9 cellular contexts compared by ENCODE assay signal in genomic region chr9:109320338-109320733, GRCh38. TPM values are rescaled to one million over a fixed set of nuclear protein-coding genes. Genes with fewer than 3 reads are reported as not detected.
A peak's percentile ranks its signal among the peaks of the same experiment; 100 is the strongest.
DNase-seq lines count a peak whose midpoint lies in the region; ATAC-seq and TF ChIP-seq lines count a peak whose summit lies in the region.
"Had no signal": no experiment of that assay in that cellular context is flagged by ENCODE, and none has a peak within 500 bp of the region (broad histone marks: within the 10 kb centered on the region; RNA-seq: fewer than 3 reads in every experiment).

No MANE protein-coding gene starts in this region.

- H3K9me3 Mint-ChIP-seq in nephron progenitor cell = no peaks in the 10 kb centered on the region
- H3K9me3 Mint-ChIP-seq in activated T-helper 1 cell treated with anti-CD3 and anti-CD28 coated beads, Interleukin-12 subunit alpha, Interleukin-12 subunit beta, Interleukin-2, Interleukin-4 antibody, amounts not matched to agents 30 ng/mL and 10 ng/mL and 1 ng/mL, durations not matched to agents 14 hours and 24 hours and 36 hours = no peaks in the 10 kb centered on the region

- no peak overlapping the region for H3K4me3 Mint-ChIP-seq in nephron progenitor cell
- H3K4me3 Mint-ChIP-seq in activated T-helper 1 cell treated with anti-CD3 and anti-CD28 coated beads, Interleukin-12 subunit alpha, Interleukin-12 subunit beta, Interleukin-2, Interleukin-4 antibody, amounts not matched to agents 30 ng/mL and 10 ng/mL and 1 ng/mL, durations not matched to agents 14 hours and 24 hours and 36 hours = no peak overlapping the region

- ATAC-seq in GM18858 (IDR thresholded peaks at IDR 0.05; ENCODE audit: unreplicated experiment) (peak; percentile 23), HG02884 (IDR thresholded peaks at IDR 0.05; ENCODE audit: unreplicated experiment) (peak; percentile 22)

- H3K27me3 Mint-ChIP-seq in nephron progenitor cell (ENCODE audit: low read depth, poor library complexity) = peaks cover 59% of the 10 kb centered on the region
- H3K27me3 Mint-ChIP-seq in activated T-helper 1 cell treated with anti-CD3 and anti-CD28 coated beads, Interleukin-12 subunit alpha, Interleukin-12 subunit beta, Interleukin-2, Interleukin-4 antibody, amounts not matched to agents 30 ng/mL and 10 ng/mL and 1 ng/mL, durations not matched to agents 14 hours and 24 hours and 36 hours (ENCODE audit: insufficient read depth) = peaks cover 72% of the 10 kb centered on the region

- peaks cover 10% of the 10 kb centered on the region for H3K27me3 ChIP-seq in colonic mucosa
- H3K27me3 ChIP-seq: thyroid gland had no signal

- H3K4me1 Mint-ChIP-seq in nephron progenitor cell = peaks cover 33% of the 10 kb centered on the region
- peaks cover 23% of the 10 kb centered on the region for H3K4me1 Mint-ChIP-seq in activated T-helper 1 cell treated with anti-CD3 and anti-CD28 coated beads, Interleukin-12 subunit alpha, Interleukin-12 subunit beta, Interleukin-2, Interleukin-4 antibody, amounts not matched to agents 30 ng/mL and 10 ng/mL and 1 ng/mL, durations not matched to agents 14 hours and 24 hours and 36 hours (ENCODE audit: low read depth)

- peaks cover 7% of the 10 kb centered on the region for H3K4me1 ChIP-seq in colonic mucosa

- H3K36me3 Mint-ChIP-seq in nephron progenitor cell (ENCODE audit: low read depth) = no peaks in the 10 kb centered on the region
- H3K36me3 Mint-ChIP-seq in activated T-helper 1 cell treated with anti-CD3 and anti-CD28 coated beads, Interleukin-12 subunit alpha, Interleukin-12 subunit beta, Interleukin-2, Interleukin-4 antibody, amounts not matched to agents 30 ng/mL and 10 ng/mL and 1 ng/mL, durations not matched to agents 14 hours and 24 hours and 36 hours (ENCODE audit: low read depth) = no peaks in the 10 kb centered on the region

- CTCF ChIA-PET in AG04449 (lab: Yijun Ruan, JAX) = interaction anchor here (1.4 kb wide), 1 partner anchor 431 kb away, joined by 5 read pairs; no protein-coding TSS in a partner anchor

- TF ChIP-seq CTCF in AG04449 (IDR thresholded peaks at IDR 0.05; ENCODE audit: insufficient read depth, low read length, missing control alignments) = no peak
- no peak for TF ChIP-seq CTCF in VCaP (conservative IDR thresholded peaks at IDR 0.05)
- no peak for TF ChIP-seq CTCF in nephron progenitor cell (IDR thresholded peaks at IDR 0.05)
- no peak for TF ChIP-seq CTCF in colonic mucosa (IDR thresholded peaks at IDR 0.05)

- no peak for DNase-seq in AG04449 (ENCODE audit: low read depth, low spot score)
- DNase-seq in nephron progenitor cell = peak; percentile 43
- no peak for DNase-seq in activated T-helper 1 cell treated with anti-CD3 and anti-CD28 coated beads, Interleukin-12 subunit alpha, Interleukin-12 subunit beta, Interleukin-2, Interleukin-4 antibody, amounts not matched to agents 30 ng/mL and 10 ng/mL and 1 ng/mL, durations not matched to agents 14 hours and 24 hours and 36 hours (ENCODE audit: low spot score)
- no peak for DNase-seq in colonic mucosa
- no peak for DNase-seq in pons (ENCODE audit: low spot score)

- POLR2A ChIA-PET in AG04449 (lab: Yijun Ruan, JAX) = no interaction called here

- peak overlapping the region; percentile 97 for H3K27ac ChIP-seq in VCaP
- H3K27ac ChIP-seq in colonic mucosa = no peak overlapping the region

- no peaks in the 10 kb centered on the region for H3K9me3 ChIP-seq in colonic mucosa
- H3K9me3 ChIP-seq: thyroid gland had no signal

- intact Hi-C loops in activated T-helper 1 cell treated with anti-CD3 and anti-CD28 coated beads, Interleukin-12 subunit alpha, Interleukin-12 subunit beta, Interleukin-2, Interleukin-4 antibody, amounts not matched to agents 30 ng/mL and 10 ng/mL and 1 ng/mL, durations not matched to agents 14 hours and 24 hours and 36 hours (cut with micrococcal nuclease) = loop anchor here (2.0 kb wide), 5 partner anchors 90 to 1832 kb away; partner anchors contain the start of genes ABITRAM, ELP1, KLF4 and TMEM245
- intact Hi-C loops in colonic mucosa (cut with DNase I) = no loop called here

- H3K36me3 ChIP-seq in colonic mucosa = no peaks in the 10 kb centered on the region
- H3K36me3 ChIP-seq: thyroid gland had no signal

- no peak overlapping the region for H3K27ac Mint-ChIP-seq in nephron progenitor cell
- H3K27ac Mint-ChIP-seq in activated T-helper 1 cell treated with anti-CD3 and anti-CD28 coated beads, Interleukin-12 subunit alpha, Interleukin-12 subunit beta, Interleukin-2, Interleukin-4 antibody, amounts not matched to agents 30 ng/mL and 10 ng/mL and 1 ng/mL, durations not matched to agents 14 hours and 24 hours and 36 hours = no peak overlapping the region

- peak overlapping the region; percentile 54 for H3K4me3 ChIP-seq in AG04449 (ENCODE audit: low read depth, low read length)
- H3K4me3 ChIP-seq in colonic mucosa = no peak overlapping the region

- H3K9ac ChIP-seq in colonic mucosa (ENCODE audit: low read depth in 2 of 2, low read length in 2 of 2) = no peak overlapping the region

RNA-seq across cellular contexts. Expression of gene EPB41L4B, which starts 0.5 kb away (rescaled TPM):
- total RNA-seq in activated T-helper 1 cell treated with anti-CD3 and anti-CD28 coated beads, Interleukin-12 subunit alpha, Interleukin-12 subunit beta, Interleukin-2, Interleukin-4 antibody, amounts not matched to agents 30 ng/mL and 10 ng/mL and 1 ng/mL, durations not matched to agents 14 hours and 24 hours and 36 hours = 2.0 and 2.2 TPM in 2 replicates
- total RNA-seq in colonic mucosa = 100 to 1,000 TPM in 1 of 2 donors, 10 to 100 TPM in 1; 87.3 to 151 TPM

Comparison
In these comparisons a context has a peak if more than half of its experiments do, and no peak if none do; other contexts are left out.
1. RNA of gene EPB41L4B, which starts 0.5 kb away (total RNA-seq): 87.3 to 151 TPM in colonic mucosa; 2.0 to 2.2 TPM in activated T-helper 1 cell treated with anti-CD3 and anti-CD28 coated beads, Interleukin-12 subunit alpha, Interleukin-12 subunit beta, Interleukin-2, Interleukin-4 antibody, amounts not matched to agents 30 ng/mL and 10 ng/mL and 1 ng/mL, durations not matched to agents 14 hours and 24 hours and 36 hours; every median in the first group is over 10 times any median in the second.